ENCODE assay signal across 21 cellular contexts in the genomic region with DNA sequence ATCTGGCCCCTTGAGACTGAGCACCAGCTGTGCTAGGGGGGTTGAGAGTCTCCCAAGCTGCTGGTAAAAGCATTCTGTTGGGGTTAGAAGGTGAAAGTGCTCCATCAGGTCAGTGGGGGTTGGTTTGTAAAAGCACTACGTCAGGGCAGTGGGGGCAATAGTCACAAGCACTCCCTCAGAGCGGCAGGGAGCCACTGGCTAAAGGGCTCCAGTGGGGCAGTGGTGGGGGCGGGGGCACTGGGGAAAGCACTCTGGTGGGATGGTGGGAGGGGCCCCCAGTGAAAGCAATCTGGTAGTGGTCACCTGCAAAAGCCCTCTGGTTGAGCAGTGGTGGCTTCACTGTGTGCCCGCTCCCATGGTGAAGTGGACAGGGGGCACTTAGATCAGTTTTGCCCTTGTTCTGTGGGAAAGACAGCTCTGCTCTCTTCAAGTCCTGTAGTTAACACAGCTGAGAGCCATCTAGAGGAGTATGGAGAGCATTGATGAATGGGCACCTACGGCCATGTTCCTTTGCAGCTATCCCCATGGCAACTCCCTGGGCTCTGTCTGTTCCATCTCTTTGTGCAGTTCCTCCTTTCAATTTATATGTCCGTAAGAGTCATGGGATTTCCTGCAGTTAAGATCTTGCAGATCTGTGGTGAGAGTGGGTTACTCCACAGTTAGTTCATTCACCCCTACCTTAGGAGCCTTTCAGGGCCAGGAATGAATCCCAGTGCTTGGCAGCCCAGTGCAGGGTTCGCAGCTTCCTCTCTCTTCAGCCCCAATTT.
"Had no signal": no experiment of that assay in that cellular context is flagged by ENCODE, and none has a peak within 500 bp of the region (broad histone marks: within the 10 kb centered on the region; RNA-seq: fewer than 3 reads in every experiment).

No MANE protein-coding gene starts in this region.

- ATAC-seq: activated CD8-positive, alpha-beta T cell treated with anti-CD3 and anti-CD28 coated beads, Interleukin-2, amount 10 ng/mL, durations not matched to agents 7 days and 5 days; activated T-cell treated with anti-CD3 and anti-CD28 coated beads, Interleukin-2, amount 50 U/mL, for 72 hours; body of pancreas; esophagus mucosa; natural killer cell; stimulated activated effector memory CD8-positive, alpha-beta T cell treated with anti-CD3 and anti-CD28 coated beads, Interleukin-12 subunit alpha, Interleukin-12 subunit beta, amount 100 ng/mL, for 72 hours had no signal

- H3K27me3 Mint-ChIP-seq: activated CD4-positive, alpha-beta T cell treated with anti-CD3 and anti-CD28 coated beads, Interleukin-2, amount 10 ng/mL, durations not matched to agents 24 days and 14 days; activated naive CD8-positive, alpha-beta T cell treated with anti-CD3 and anti-CD28 coated beads for 36 hours; memory B cell had no signal

- DNase-seq: activated CD4-positive, alpha-beta T cell treated with anti-CD3 and anti-CD28 coated beads, Interleukin-2, amount 10 ng/mL, durations not matched to agents 24 days and 14 days; activated CD4-positive, CD25-positive, alpha-beta regulatory T cell; activated CD8-positive, alpha-beta memory T cell treated with anti-CD3 and anti-CD28 coated beads, Interleukin-2, amount 50 U/mL, for 4 hours; activated CD8-positive, alpha-beta T cell treated with anti-CD3 and anti-CD28 coated beads, Interleukin-2, amount 10 ng/mL, durations not matched to agents 7 days and 5 days; activated naive CD8-positive, alpha-beta T cell treated with anti-CD3 and anti-CD28 coated beads for 36 hours; activated T-cell treated with anti-CD3 and anti-CD28 coated beads, Interleukin-2, amount 50 U/mL, for 72 hours; amygdala; body of pancreas; caudate nucleus; colonic mucosa; hypothalamus; left ventricle myocardium inferior; natural killer cell; retina; stimulated activated CD4-positive, alpha-beta T cell treated with anti-CD3 and anti-CD28 coated beads, Interleukin-12 subunit alpha, Interleukin-12 subunit beta, amount 100 ng/mL, for 4 hours; stimulated activated CD4-positive, alpha-beta T cell treated with anti-CD3 and anti-CD28 coated beads, Interleukin-2, amount 100 ng/mL, for 24 hours; thyroid gland; uterus had no signal

- H3K4me3 Mint-ChIP-seq: activated CD4-positive, alpha-beta T cell treated with anti-CD3 and anti-CD28 coated beads, Interleukin-2, amount 10 ng/mL, durations not matched to agents 24 days and 14 days; activated CD8-positive, alpha-beta T cell treated with anti-CD3 and anti-CD28 coated beads, Interleukin-2, amount 10 ng/mL, durations not matched to agents 7 days and 5 days; activated naive CD8-positive, alpha-beta T cell treated with anti-CD3 and anti-CD28 coated beads for 36 hours; activated T-cell treated with anti-CD3 and anti-CD28 coated beads, Interleukin-2, amount 50 U/mL, for 72 hours; memory B cell; natural killer cell; stimulated activated effector memory CD8-positive, alpha-beta T cell treated with anti-CD3 and anti-CD28 coated beads, Interleukin-12 subunit alpha, Interleukin-12 subunit beta, amount 100 ng/mL, for 72 hours had no signal

- H3K9me3 ChIP-seq: body of pancreas, colonic mucosa, left ventricle myocardium inferior, thyroid gland had no signal

- H3K9me3 Mint-ChIP-seq: natural killer cell; stimulated activated effector memory CD8-positive, alpha-beta T cell treated with anti-CD3 and anti-CD28 coated beads, Interleukin-12 subunit alpha, Interleukin-12 subunit beta, amount 100 ng/mL, for 72 hours had no signal

- H3K4me3 ChIP-seq: body of pancreas, colonic mucosa, left ventricle myocardium inferior, thyroid gland, uterus had no signal

- H3K27me3 ChIP-seq: body of pancreas, colonic mucosa, thyroid gland, uterus had no signal

- H3K27ac ChIP-seq: body of pancreas, colonic mucosa, left ventricle myocardium inferior, thyroid gland, uterus had no signal

- H3K4me1 ChIP-seq: body of pancreas, colonic mucosa, left ventricle myocardium inferior, thyroid gland, uterus had no signal

- H3K4me1 Mint-ChIP-seq: activated naive CD8-positive, alpha-beta T cell treated with anti-CD3 and anti-CD28 coated beads for 36 hours had no signal

- H3K27ac Mint-ChIP-seq: activated CD4-positive, alpha-beta T cell treated with anti-CD3 and anti-CD28 coated beads, Interleukin-2, amount 10 ng/mL, durations not matched to agents 24 days and 14 days; activated CD8-positive, alpha-beta T cell treated with anti-CD3 and anti-CD28 coated beads, Interleukin-2, amount 10 ng/mL, durations not matched to agents 7 days and 5 days; activated naive CD8-positive, alpha-beta T cell treated with anti-CD3 and anti-CD28 coated beads for 36 hours; activated T-cell treated with anti-CD3 and anti-CD28 coated beads, Interleukin-2, amount 50 U/mL, for 72 hours; memory B cell; natural killer cell; stimulated activated effector memory CD8-positive, alpha-beta T cell treated with anti-CD3 and anti-CD28 coated beads, Interleukin-12 subunit alpha, Interleukin-12 subunit beta, amount 100 ng/mL, for 72 hours had no signal

- H3K36me3 ChIP-seq: colonic mucosa, left ventricle myocardium inferior, thyroid gland, uterus had no signal
